9 cellular contexts compared by ENCODE assay signal in genomic region chr9:109520475-109521132, GRCh38. TPM values are rescaled to one million over a fixed set of nuclear protein-coding genes. Genes with fewer than 3 reads are reported as not detected.
A peak's percentile ranks its signal among the peaks of the same experiment; 100 is the strongest.
DNase-seq lines count a peak whose midpoint lies in the region; ATAC-seq and TF ChIP-seq lines count a peak whose summit lies in the region.
"Had no signal": no experiment of that assay in that cellular context is flagged by ENCODE, and none has a peak within 500 bp of the region (broad histone marks: within the 10 kb centered on the region; RNA-seq: fewer than 3 reads in every experiment).

No MANE protein-coding gene starts in this region.

- no peak overlapping the region for H3K4me2 ChIP-seq in MM.1S (ENCODE audit: low read depth, low read length)

- H2AFZ ChIP-seq in MM.1S (ENCODE audit: low read length): no peak overlapping the region

- H3K36me3 ChIP-seq in HAP-1 (replicated peaks) (no peaks in the 10 kb centered on the region), MM.1S (replicated peaks; ENCODE audit: insufficient read depth, low read length) (no peaks in the 10 kb centered on the region), left lung (no peaks in the 10 kb centered on the region)
- H3K36me3 ChIP-seq: neutrophil had no signal

- peaks cover 3% of the 10 kb centered on the region for H3K9me3 Mint-ChIP-seq in stimulated activated effector memory CD8-positive, alpha-beta T cell treated with anti-CD3 and anti-CD28 coated beads, Interleukin-12 subunit alpha, Interleukin-12 subunit beta, amount 100 ng/mL, for 72 hours

- in situ Hi-C loops in HAP-1 (cut with MboI; ENCODE audit: low sequenced_read_pairs): no loop called here

- peak; percentile 95 for ATAC-seq in left lung
- ATAC-seq in stimulated activated effector memory CD8-positive, alpha-beta T cell treated with anti-CD3 and anti-CD28 coated beads, Interleukin-12 subunit alpha, Interleukin-12 subunit beta, amount 100 ng/mL, for 72 hours: peak; percentile 50

- H3K27ac ChIP-seq in 22Rv1 (no peak overlapping the region), MM.1S (ENCODE audit: low read length) (no peak overlapping the region), left lung (no peak overlapping the region)
- H3K27ac ChIP-seq: neutrophil had no signal

- no peaks in the 10 kb centered on the region for H4K20me1 ChIP-seq in MM.1S (ENCODE audit: insufficient read depth, low read length)

- peaks cover 3% of the 10 kb centered on the region; the same call in 1 of the 2 replicates for H3K27me3 ChIP-seq in HAP-1 (ENCODE audit: low read depth)
- no peaks in the 10 kb centered on the region for H3K27me3 ChIP-seq in MM.1S (replicated peaks; ENCODE audit: insufficient read depth, low read length)
- no peaks in the 10 kb centered on the region for H3K27me3 ChIP-seq in left lung

- no peak overlapping the region for H3K4me3 Mint-ChIP-seq in stimulated activated effector memory CD8-positive, alpha-beta T cell treated with anti-CD3 and anti-CD28 coated beads, Interleukin-12 subunit alpha, Interleukin-12 subunit beta, amount 100 ng/mL, for 72 hours

- H3F3A ChIP-seq in MM.1S (ENCODE audit: insufficient read depth, low read length): no peaks in the 10 kb centered on the region

- H3K9me2 ChIP-seq in MM.1S (replicated peaks; ENCODE audit: insufficient read depth, low read length): no peaks in the 10 kb centered on the region

- H3K27ac Mint-ChIP-seq in stimulated activated effector memory CD8-positive, alpha-beta T cell treated with anti-CD3 and anti-CD28 coated beads, Interleukin-12 subunit alpha, Interleukin-12 subunit beta, amount 100 ng/mL, for 72 hours: no peak overlapping the region

- no peak overlapping the region for H3K9ac ChIP-seq in MM.1S (ENCODE audit: low read length)

- H3K4me1 ChIP-seq in HAP-1 (no peaks in the 10 kb centered on the region), MM.1S (ENCODE audit: low read length) (peaks cover 11% of the 10 kb centered on the region), left lung (no peaks in the 10 kb centered on the region)

- TF ChIP-seq CTCF in 22Rv1 (IDR thresholded peaks at IDR 0.05): peak; percentile 94
- peak; percentile 94 for TF ChIP-seq CTCF in MM.1S (IDR thresholded peaks at IDR 0.05; ENCODE audit: low read length)
- TF ChIP-seq CTCF in left lung (IDR thresholded peaks at IDR 0.05): peak; percentile 67 to 85

- H3K9me3 ChIP-seq in HAP-1 (no peaks in the 10 kb centered on the region), MM.1S (replicated peaks; ENCODE audit: insufficient read depth, low read length) (no peaks in the 10 kb centered on the region), left lung (no peaks in the 10 kb centered on the region)
- H3K9me3 ChIP-seq: neutrophil had no signal

- DNase-seq in GM04504 (ENCODE audit: low read depth) (peak; percentile 26), HAP-1 (ENCODE audit: low spot score in 2 of 2) (peak; percentile 65 to 80), MM.1S (peak; percentile 77), RPMI8226 (peak; percentile 67), cerebellum (ENCODE audit: low spot score) (peak; percentile 70), left lung (peak in 1 of 2 donors; percentile 50)
- peak; percentile 5 to 60 for DNase-seq in stimulated activated effector memory CD8-positive, alpha-beta T cell treated with anti-CD3 and anti-CD28 coated beads, Interleukin-12 subunit alpha, Interleukin-12 subunit beta, amount 100 ng/mL, for 72 hours (ENCODE audit: low spot score in 2 of 2)

- no peaks in the 10 kb centered on the region for H3K79me2 ChIP-seq in MM.1S (ENCODE audit: low read length)

- intact Hi-C loops in left lung (cut with DNase I): no loop called here

- no peak overlapping the region for H3K4me3 ChIP-seq in HAP-1
- H3K4me3 ChIP-seq in MM.1S (ENCODE audit: low read length): no peak overlapping the region
- no peak overlapping the region for H3K4me3 ChIP-seq in left lung

- H3K36me3 Mint-ChIP-seq in stimulated activated effector memory CD8-positive, alpha-beta T cell treated with anti-CD3 and anti-CD28 coated beads, Interleukin-12 subunit alpha, Interleukin-12 subunit beta, amount 100 ng/mL, for 72 hours: no peaks in the 10 kb centered on the region

- no peaks in the 10 kb centered on the region for H3K4me1 Mint-ChIP-seq in stimulated activated effector memory CD8-positive, alpha-beta T cell treated with anti-CD3 and anti-CD28 coated beads, Interleukin-12 subunit alpha, Interleukin-12 subunit beta, amount 100 ng/mL, for 72 hours

RNA-seq across cellular contexts. Expression of gene PTPN3, which starts 22.5 kb away (rescaled TPM):
- total RNA-seq in cerebellum: 3.4 TPM
- 10 to 100 TPM; 15.1 to 15.9 TPM for total RNA-seq in left lung
